8 cellular contexts compared by ENCODE assay signal in genomic region chrX:19886888-19887531, GRCh38. TPM values are rescaled to one million over a fixed set of nuclear protein-coding genes. Genes with fewer than 3 reads are reported as not detected.
A peak's percentile ranks its signal among the peaks of the same experiment; 100 is the strongest.
DNase-seq lines count a peak whose midpoint lies in the region; ATAC-seq and TF ChIP-seq lines count a peak whose summit lies in the region.

No MANE protein-coding gene starts in this region.

- H3K4me3 ChIP-seq in foreskin fibroblast (ENCODE audit: low read depth in 1 of 2, low read length in 2 of 2), result peak overlapping the region; percentile 51 to 55

- POLR2A ChIA-PET in GM10248 (lab: Yijun Ruan, JAX), result interaction anchor here (0.8 kb wide), 1 partner anchor 10 kb away, joined by 3 read pairs; no protein-coding TSS in a partner anchor

- H3K9me3 Mint-ChIP-seq in osteocyte (ENCODE audit: unreplicated experiment), result peaks cover 3% of the 10 kb centered on the region

- peak overlapping the region; percentile 74 for H3K4me3 Mint-ChIP-seq in osteocyte (ENCODE audit: unreplicated experiment)

- no peaks in the 10 kb centered on the region for H3K27me3 Mint-ChIP-seq in osteocyte (ENCODE audit: unreplicated experiment)

- H3K27ac Mint-ChIP-seq in osteocyte (ENCODE audit: unreplicated experiment), result no peak overlapping the region

- H3K4me1 Mint-ChIP-seq in osteocyte (ENCODE audit: unreplicated experiment), result peaks cover 19% of the 10 kb centered on the region

- DNase-seq in GM10248 (ENCODE audit: extremely low spot score) (peak; percentile 43), foreskin fibroblast (peak in 1 of 2 donors; percentile 48), osteocyte (ENCODE audit: extremely low spot score, unreplicated experiment) (peak; percentile 86), NCI-H748 treated with DMSO at 0.1 percent for 48 hours (lab: John Stamatoyannopoulos, UW) (no peak), putamen (ENCODE audit: low spot score) (no peak)
- DNase-seq in activated CD8-positive, alpha-beta memory T cell treated with anti-CD3 and anti-CD28 coated beads, Interleukin-2, amount 50 U/mL, for 4 hours, result peak; percentile 30
- no peak for DNase-seq in effector CD8-positive, alpha-beta T cell (lab: John Stamatoyannopoulos, UW)

- TF ChIP-seq CTCF in GM10248 (IDR thresholded peaks at IDR 0.05; ENCODE audit: control extremely low read depth, extremely low read depth, low read depth, missing control alignments) (no peak), foreskin fibroblast (IDR thresholded peaks at IDR 0.05; ENCODE audit: low read depth, low read length) (no peak), osteocyte (IDR thresholded peaks at IDR 0.05) (no peak)

- CTCF ChIA-PET in GM10248 (lab: Yijun Ruan, JAX), result no interaction called here

- ATAC-seq in HG03432 (IDR thresholded peaks at IDR 0.05; ENCODE audit: unreplicated experiment), result peak; percentile 19

- no peaks in the 10 kb centered on the region for H3K36me3 Mint-ChIP-seq in osteocyte (ENCODE audit: unreplicated experiment)

RNA-seq across cellular contexts. Expression of gene SH3KBP1, which starts 0.4 kb away (rescaled TPM):
- 48.1 and 52.7 TPM in 2 replicates for total RNA-seq in osteocyte

Comparison
In these comparisons a context has a peak if more than half of its experiments do, and no peak if none do; other contexts are left out.
1. DNase-seq: peak in GM10248 (single experiment), activated CD8-positive, alpha-beta memory T cell treated with anti-CD3 and anti-CD28 coated beads, Interleukin-2, amount 50 U/mL, for 4 hours (single experiment) and osteocyte (single experiment); none in effector CD8-positive, alpha-beta T cell (single experiment), NCI-H748 treated with DMSO at 0.1 percent for 48 hours (single experiment) and putamen (single experiment).